24 cellular contexts compared by ENCODE assay signal in the genomic region with DNA sequence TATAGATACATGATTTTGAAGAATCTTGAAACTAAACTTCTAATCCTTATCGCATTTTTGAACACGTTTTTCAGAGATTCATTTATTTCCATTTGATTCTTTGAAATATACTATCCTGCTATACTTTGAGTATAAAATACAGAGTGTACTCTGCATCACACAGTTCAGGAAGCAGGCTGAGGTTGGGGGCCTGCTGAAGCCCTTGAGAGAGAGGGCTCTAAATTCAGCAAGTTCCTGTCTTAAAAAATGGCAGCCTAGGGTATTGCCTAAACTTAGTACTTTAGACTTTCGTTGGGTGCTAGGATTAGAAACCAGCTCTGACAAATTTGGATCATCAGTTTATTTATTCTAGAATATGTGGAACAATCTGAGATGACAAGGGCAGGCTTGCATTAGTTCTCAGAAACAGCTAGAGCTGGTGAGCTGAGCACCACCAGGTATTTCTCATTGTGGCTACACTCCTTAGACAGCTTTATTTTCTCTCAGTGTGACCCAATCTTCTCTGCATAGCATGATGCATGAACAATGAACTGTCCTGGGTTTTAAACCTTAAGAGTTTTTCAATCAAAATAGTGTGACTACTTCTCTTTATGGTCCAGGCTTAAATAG. TPM values are rescaled to one million over a fixed set of nuclear protein-coding genes. Genes with fewer than 3 reads are reported as not detected.
DNase-seq lines count a peak whose midpoint lies in the region; ATAC-seq, FAIRE-seq and TF ChIP-seq lines count a peak whose summit lies in the region.
"Had no signal": no experiment of that assay in that cellular context is flagged by ENCODE, and none has a peak within 500 bp of the region (broad histone marks: within the 10 kb centered on the region; RNA-seq: fewer than 3 reads in every experiment).

No MANE protein-coding gene starts in this region.

- peak overlapping the region; percentile 91 for H3K27ac Mint-ChIP-seq in nephron progenitor cell
- H3K27ac Mint-ChIP-seq: CD8-positive, alpha-beta T cell; IgD-negative memory B cell had no signal

- H3K79me2 ChIP-seq in HepG2 (ENCODE audit: insufficient read depth, low read length) = peaks cover 77% of the 10 kb centered on the region

- no TSS peak for BruUV-seq in Panc1 (replicated peaks; lab: Mats Ljungman, UMichigan)
- BruUV-seq in HepG2 (replicated peaks; lab: Mats Ljungman, UMichigan) = no TSS peak

- no peak for DNase-seq in Panc1 (ENCODE audit: low read depth, low spot score)
- no peak for DNase-seq in HepG2 (ENCODE audit: low spot score)
- DNase-seq in nephron progenitor cell = no peak
- no peak for DNase-seq in activated CD4-positive, alpha-beta T cell treated with anti-CD3 and anti-CD28 coated beads, Interleukin-2, amount 50 U/mL, for 48 hours
- DNase-seq in HUDEP-2 (lab: John Stamatoyannopoulos, UW; ENCODE audit: unreplicated experiment in 76 of 76) = no peak
- DNase-seq: Calu3; CD8-positive, alpha-beta T cell; DMS53; GM23248; MM.1S; NCI-H1105; NCI-H2081 treated with DMSO at 0.1 percent for 48 hours; NCI-H446 treated with DMSO at 0.1 percent for 48 hours; NK-92 treated with Interleukin-12 subunit alpha and Interleukin-12 subunit beta, amount 100 ng/mL, for 24 hours; Right ventricle myocardium superior had no signal

- H3K9ac ChIP-seq in BLaER1 = no peak overlapping the region
- 0 out of 2 replicates have a peak overlapping the region, but pooled peaks have one; percentile 10 for H3K9ac ChIP-seq in HepG2 (ENCODE audit: insufficient read depth, low read depth, low read length)
- H3K9ac ChIP-seq: BLaER1 treated with 17β-estradiol and CSF1 and Interleukin-3, amounts not matched to agents 10 nM and 100 nM; GM23248 had no signal

- H3K4me1 Mint-ChIP-seq in nephron progenitor cell = peaks cover 44% of the 10 kb centered on the region
- H3K4me1 Mint-ChIP-seq: IgD-negative memory B cell had no signal

- peak overlapping the region; percentile 22; the same call in 1 of the 2 replicates for H3K27ac ChIP-seq in BLaER1
- peak overlapping the region; percentile 97 for H3K27ac ChIP-seq in Panc1 (ENCODE audit: low read length)
- peak overlapping the region; percentile 37 for H3K27ac ChIP-seq in HepG2 (ENCODE audit: extremely low read length, insufficient read depth, low read length)
- H3K27ac ChIP-seq: BLaER1 treated with 17β-estradiol and CSF1 and Interleukin-3, amounts not matched to agents 10 nM and 100 nM; GM23248 had no signal

- H3K9me3 ChIP-seq in BLaER1 (peaks cover 6% of the 10 kb centered on the region; the same call in 1 of the 2 replicates), Panc1 (ENCODE audit: control insufficient read depth, insufficient read depth, low read depth, low read length) (no peaks in the 10 kb centered on the region), HepG2 (ENCODE audit: low read length) (no peaks in the 10 kb centered on the region)
- H3K9me3 ChIP-seq: HAP-1 had no signal

- H3K9me3 Mint-ChIP-seq in nephron progenitor cell = peaks cover 22% of the 10 kb centered on the region
- H3K9me3 Mint-ChIP-seq: CD8-positive, alpha-beta T cell had no signal

- ATAC-seq in Panc1 (no peak), HepG2 (peak; percentile 6; the same call in 1 of the 3 replicates), GM18867 (IDR thresholded peaks at IDR 0.05; ENCODE audit: unreplicated experiment) (no peak), esophagus mucosa (no peak)
- ATAC-seq: CD8-positive, alpha-beta T cell had no signal

- intact Hi-C loops in Panc1 (cut with micrococcal nuclease; ENCODE audit: unreplicated experiment) (no loop called here), HepG2 (cut with micrococcal nuclease; ENCODE audit: unreplicated experiment) (no loop called here)

- TF ChIP-seq CTCF in Panc1 (IDR thresholded peaks at IDR 0.05) (no peak), HepG2 (CRISPR knock-in tag; IDR thresholded peaks at IDR 0.05) (no peak), nephron progenitor cell (IDR thresholded peaks at IDR 0.05) (no peak)

- H3K4me1 ChIP-seq in BLaER1 (peaks cover 31% of the 10 kb centered on the region), Panc1 (ENCODE audit: control insufficient read depth, insufficient read depth, low read length) (peaks cover 52% of the 10 kb centered on the region), HepG2 (ENCODE audit: insufficient read depth, low read length) (peaks cover 95% of the 10 kb centered on the region)
- H3K4me1 ChIP-seq: HAP-1 had no signal

- FAIRE-seq in HepG2 (lab: Jason Lieb, UNC) = no peak
- FAIRE-seq: A204.1, RCC 7860 had no signal

- H3K27me3 Mint-ChIP-seq in nephron progenitor cell (ENCODE audit: low read depth, poor library complexity) = no peaks in the 10 kb centered on the region
- H3K27me3 Mint-ChIP-seq: IgD-negative memory B cell had no signal

- no peak for TF ChIP-seq POLR2A in HepG2 (IDR thresholded peaks at IDR 0.05; ENCODE audit: insufficient read depth in 1 of 2, low read depth in 2 of 2, low read length in 2 of 2)

- H3K4me2 ChIP-seq in BLaER1 = peak overlapping the region; percentile 21
- H3K4me2 ChIP-seq in HepG2 (ENCODE audit: low read depth, low read length) = peak overlapping the region; percentile 25

- H2AFZ ChIP-seq in HepG2 (ENCODE audit: low read length) = no peak overlapping the region
- H2AFZ ChIP-seq: GM23248 had no signal

- H3K4me3 ChIP-seq in BLaER1 (no peak overlapping the region), Panc1 (ENCODE audit: low read depth in 2 of 2, low read length in 2 of 2) (no peak overlapping the region), HepG2 (replicated peaks in 1 of 3; ENCODE audit: insufficient read depth in 1 of 3, low read depth in 2 of 3, low read length in 3 of 3) (no peak overlapping the region; a peak in 1 of 6 replicates)
- H3K4me3 ChIP-seq: BLaER1 treated with 17β-estradiol and CSF1 and Interleukin-3, amounts not matched to agents 10 nM and 100 nM; GM23248; HAP-1 had no signal

- TF ChIP-seq EP300 in HepG2 (IDR thresholded peaks at IDR 0.05; ENCODE audit: low read depth in 2 of 2, low read length in 2 of 2) (no peak), HepG2 (CRISPR knock-in tag; IDR thresholded peaks at IDR 0.05; ENCODE audit: borderline replicate concordance) (no peak)

- POLR2A ChIA-PET in Panc1 (lab: Charles Lee) = interaction anchor here (0.6 to 0.7 kb wide), 2 partner anchors 41 to 788 kb away, joined by 5 to 6 read pairs; no protein-coding TSS in a partner anchor
- POLR2A ChIA-PET in HepG2 (lab: Yijun Ruan, JAX) = interaction anchor here (1.1 to 1.7 kb wide), 3 partner anchors 10 to 45 kb away, joined by 3 to 6 read pairs (median 4); no protein-coding TSS in a partner anchor

- TF ChIP-seq RAD21 in HepG2 (CRISPR knock-in tag; IDR thresholded peaks at IDR 0.05) = no peak

- H3K27me3 ChIP-seq in BLaER1 (no peaks in the 10 kb centered on the region), Panc1 (ENCODE audit: control insufficient read depth, insufficient read depth, low read length) (no peaks in the 10 kb centered on the region), HepG2 (ENCODE audit: control insufficient read depth in 1 of 2, insufficient read depth in 2 of 2, low read length in 2 of 2) (no peaks in the 10 kb centered on the region)
- H3K27me3 ChIP-seq: BLaER1 treated with 17β-estradiol and CSF1 and Interleukin-3, amounts not matched to agents 10 nM and 100 nM had no signal

- H3K36me3 ChIP-seq in BLaER1 (no peaks in the 10 kb centered on the region), Panc1 (ENCODE audit: control insufficient read depth, insufficient read depth, low read length) (no peaks in the 10 kb centered on the region), HepG2 (replicated peaks in 1 of 2; ENCODE audit: control insufficient read depth in 1 of 2, insufficient read depth in 2 of 2, low read length in 2 of 2) (peaks cover 1 to 28% of the 10 kb centered on the region in 2 experiments; a peak in 4 of 5 replicates)
- H3K36me3 ChIP-seq: BLaER1 treated with 17β-estradiol and CSF1 and Interleukin-3, amounts not matched to agents 10 nM and 100 nM; HAP-1 had no signal

- peaks cover 7% of the 10 kb centered on the region for H3K36me3 Mint-ChIP-seq in nephron progenitor cell (ENCODE audit: low read depth)
- H3K36me3 Mint-ChIP-seq: CD8-positive, alpha-beta T cell; IgD-negative memory B cell had no signal

- no peaks in the 10 kb centered on the region for H4K20me1 ChIP-seq in BLaER1
- H4K20me1 ChIP-seq in HepG2 (ENCODE audit: insufficient read depth, low read length) = 0 out of 2 replicates have a peak, but pooled peaks cover 3% of the 10 kb centered on the region
- H4K20me1 ChIP-seq: BLaER1 treated with 17β-estradiol and CSF1 and Interleukin-3, amounts not matched to agents 10 nM and 100 nM had no signal

- 76% methylated on average over 3 of the region's 3 CpGs for WGBS in HepG2 (ENCODE audit: low lambda C conversion rate)

- in situ Hi-C loops in Panc1 (cut with HindIII; ENCODE audit: low pct_unique_long_range_greater_than_20kb, low sequenced_read_pairs) (no loop called here), HepG2 (cut with HindIII; ENCODE audit: extremely low pct_ligation_motif_present, low pct_unique_long_range_greater_than_20kb) (loop anchor here (5.0 to 10.0 kb wide), 2 partner anchors 37 to 340 kb away; no protein-coding TSS in a partner anchor)

- CTCF ChIA-PET in Panc1 (lab: Charles Lee) (no interaction called here), HepG2 (lab: Yijun Ruan, JAX; ENCODE audit: low intra/inter-chr PET ratio, low total read pairs) (no interaction called here)

- no peak overlapping the region for H3K4me3 Mint-ChIP-seq in nephron progenitor cell
- H3K4me3 Mint-ChIP-seq: CD8-positive, alpha-beta T cell; IgD-negative memory B cell had no signal

RNA-seq across cellular contexts. Expression of gene TFPI, which starts 49.1 kb away (rescaled TPM):
- 129 TPM for total RNA-seq in Panc1 (2021; ENCODE audit: unreplicated experiment)
- polyA plus RNA-seq in Panc1 (2012; ENCODE audit: insufficient read length) = 51.3 TPM
- 161 and 301 TPM in 2 replicates for total RNA-seq in HepG2 (2016; rRNA removed; fragmentation: Illumina TruSeq; extraction: Trizol)
- total RNA-seq in HepG2 (2016; cell fraction: cytosol; rRNA removed; fragmentation: Illumina TruSeq; extraction: Trizol; ENCODE audit: low read depth) = 38.3 and 39.3 TPM in 2 replicates
- 172 and 272 TPM in 2 replicates for total RNA-seq in HepG2 (2016; cell fraction: insoluble cytoplasmic fraction; rRNA removed; fragmentation: Illumina TruSeq; extraction: Trizol)
- 52.0 and 70.0 TPM in 2 replicates for total RNA-seq in HepG2 (2016; cell fraction: membrane; rRNA removed; fragmentation: Illumina TruSeq; extraction: Trizol)
- 317 and 356 TPM in 2 replicates for total RNA-seq in HepG2 (2016; cell fraction: nucleus; rRNA removed; fragmentation: Illumina TruSeq; extraction: Trizol)
- 404 and 436 TPM in 2 replicates for polyA plus RNA-seq in HepG2 (2011; rRNA removed)
- polyA plus RNA-seq in HepG2 (2011; cell fraction: cytosol; rRNA removed) = 141 and 281 TPM in 2 replicates
- polyA plus RNA-seq in HepG2 (2011; cell fraction: nucleus; rRNA removed) = 59.5 and 99.9 TPM in 2 replicates
- 778 and 1,175 TPM in 2 replicates for polyA plus RNA-seq in HepG2 (2012)
- polyA plus RNA-seq in HepG2 (2016; cell fraction: cytosol; fragmentation: Illumina TruSeq; extraction: Trizol; ENCODE audit: low read depth) = 23.5 and 25.5 TPM in 2 replicates
- polyA plus RNA-seq in HepG2 (2016; cell fraction: insoluble cytoplasmic fraction; fragmentation: Illumina TruSeq; extraction: Trizol; ENCODE audit: low read depth) = 122 TPM in 2 replicates
- 32.9 and 33.4 TPM in 2 replicates for polyA plus RNA-seq in HepG2 (2016; cell fraction: membrane; fragmentation: Illumina TruSeq; extraction: Trizol; ENCODE audit: low read depth)
- polyA plus RNA-seq in HepG2 (2016; cell fraction: nucleus; fragmentation: Illumina TruSeq; extraction: Trizol; ENCODE audit: insufficient read depth, low read depth) = 310 and 322 TPM in 2 replicates
- 28.8 and 207 TPM in 2 replicates for polyA minus RNA-seq in HepG2 (2011; rRNA and poly(A)+ RNA removed; ENCODE audit: low replicate concordance)
- 198 and 296 TPM in 2 replicates for polyA minus RNA-seq in HepG2 (2011; cell fraction: cytosol; rRNA and poly(A)+ RNA removed)
- 460 and 590 TPM in 2 replicates for polyA minus RNA-seq in HepG2 (2011; cell fraction: nucleus; rRNA and poly(A)+ RNA removed)
- 9.1 TPM for total RNA-seq in esophagus mucosa
- total RNA-seq: CD8-positive, alpha-beta T cell had no signal

RNA-seq across cellular contexts. Expression of gene CALCRL, which starts 57.1 kb away (rescaled TPM):
- total RNA-seq in Panc1 (2021; ENCODE audit: unreplicated experiment) = 1.9 TPM
- polyA plus RNA-seq in Panc1 (2012; ENCODE audit: insufficient read length) = 0.51 TPM
- total RNA-seq in HepG2 (2016; rRNA removed; fragmentation: Illumina TruSeq; extraction: Trizol) = 0.02 TPM in 1 of 2 replicates, not detected in the other
- total RNA-seq in HepG2 (2016; cell fraction: cytosol; rRNA removed; fragmentation: Illumina TruSeq; extraction: Trizol; ENCODE audit: low read depth) = not detected in 2 replicates
- 0.15 TPM in 1 of 2 replicates, not detected in the other for total RNA-seq in HepG2 (2016; cell fraction: insoluble cytoplasmic fraction; rRNA removed; fragmentation: Illumina TruSeq; extraction: Trizol)
- 0.21 TPM in 1 of 2 replicates, not detected in the other for total RNA-seq in HepG2 (2016; cell fraction: membrane; rRNA removed; fragmentation: Illumina TruSeq; extraction: Trizol)
- total RNA-seq in HepG2 (2016; cell fraction: nucleus; rRNA removed; fragmentation: Illumina TruSeq; extraction: Trizol) = not detected in 2 replicates
- 0.18 TPM in 1 of 2 replicates, not detected in the other for polyA plus RNA-seq in HepG2 (2011; rRNA removed)
- 0.09 TPM in 1 of 2 replicates, not detected in the other for polyA plus RNA-seq in HepG2 (2011; cell fraction: cytosol; rRNA removed)
- 0.03 TPM in 1 of 2 replicates, not detected in the other for polyA plus RNA-seq in HepG2 (2011; cell fraction: nucleus; rRNA removed)
- polyA plus RNA-seq in HepG2 (2012) = 0.20 and 0.66 TPM in 2 replicates
- not detected in 2 replicates for polyA plus RNA-seq in HepG2 (2016; cell fraction: cytosol; fragmentation: Illumina TruSeq; extraction: Trizol; ENCODE audit: low read depth)
- polyA plus RNA-seq in HepG2 (2016; cell fraction: insoluble cytoplasmic fraction; fragmentation: Illumina TruSeq; extraction: Trizol; ENCODE audit: low read depth) = not detected in 2 replicates
- polyA plus RNA-seq in HepG2 (2016; cell fraction: membrane; fragmentation: Illumina TruSeq; extraction: Trizol; ENCODE audit: low read depth) = not detected in 2 replicates
- not detected in 2 replicates for polyA plus RNA-seq in HepG2 (2016; cell fraction: nucleus; fragmentation: Illumina TruSeq; extraction: Trizol; ENCODE audit: insufficient read depth, low read depth)
- not detected in 2 replicates for polyA minus RNA-seq in HepG2 (2011; rRNA and poly(A)+ RNA removed; ENCODE audit: low replicate concordance)
- not detected in 2 replicates for polyA minus RNA-seq in HepG2 (2011; cell fraction: cytosol; rRNA and poly(A)+ RNA removed)
- 0.26 and 0.87 TPM in 2 replicates for polyA minus RNA-seq in HepG2 (2011; cell fraction: nucleus; rRNA and poly(A)+ RNA removed)
- total RNA-seq in esophagus mucosa = 22.8 TPM
- total RNA-seq: HT-29 had no signal
- polyA plus RNA-seq: IgD-negative memory B cell had no signal

Comparison
In these comparisons a context has a peak if more than half of its experiments do, and no peak if none do; other contexts are left out.
1. H3K27ac ChIP-seq: peak in every context shown above with its lines; median percentile 97 in Panc1; 37 in HepG2; 22 in BLaER1.